1 cellular context compared by ENCODE assay signal in the genomic region with DNA sequence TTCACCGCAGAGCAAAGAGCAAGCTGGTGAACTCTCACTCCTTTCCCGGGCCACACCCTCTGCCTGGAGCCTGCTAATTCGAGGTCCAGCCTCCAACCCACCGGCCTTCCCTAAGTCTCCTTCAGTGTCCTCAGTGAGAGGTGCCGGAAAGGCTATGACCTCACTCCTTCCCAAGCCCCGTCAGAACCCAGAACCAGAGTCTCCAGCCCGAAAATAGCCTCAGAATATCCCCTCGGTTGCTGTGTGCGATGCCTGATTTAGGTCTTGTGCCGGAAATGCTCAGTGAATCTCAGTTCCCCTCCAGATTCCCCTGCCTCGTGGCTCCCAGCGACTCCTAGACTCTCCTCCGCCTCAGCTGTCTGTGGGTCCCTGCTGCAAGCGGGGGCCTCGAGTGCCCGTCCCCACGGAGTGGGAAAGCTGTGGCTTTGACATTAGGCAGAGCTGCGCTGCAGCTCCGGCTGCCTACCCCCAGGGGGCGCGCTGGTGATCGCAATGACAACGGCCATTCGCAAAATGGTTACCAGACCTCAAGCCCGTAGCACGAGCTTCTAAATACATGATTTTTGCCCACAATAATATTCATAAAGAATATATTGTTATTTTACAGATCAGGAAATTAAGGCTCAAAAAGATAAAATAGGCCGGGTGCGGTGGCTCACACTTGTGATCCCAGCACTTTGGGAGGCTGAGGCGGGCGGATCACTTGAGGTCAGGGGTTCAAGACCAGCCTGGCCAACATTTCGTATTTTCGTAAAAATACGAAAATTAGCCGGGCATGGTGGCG.
TF ChIP-seq lines count a peak whose summit lies in the region.

No MANE protein-coding gene starts in this region.

TF ChIP-seq in K562, 482 proteins besides CTCF, POLR2A, EP300 and RAD21 (continued from another document and continues in another):
- TF ChIP-seq, protein P1, sequence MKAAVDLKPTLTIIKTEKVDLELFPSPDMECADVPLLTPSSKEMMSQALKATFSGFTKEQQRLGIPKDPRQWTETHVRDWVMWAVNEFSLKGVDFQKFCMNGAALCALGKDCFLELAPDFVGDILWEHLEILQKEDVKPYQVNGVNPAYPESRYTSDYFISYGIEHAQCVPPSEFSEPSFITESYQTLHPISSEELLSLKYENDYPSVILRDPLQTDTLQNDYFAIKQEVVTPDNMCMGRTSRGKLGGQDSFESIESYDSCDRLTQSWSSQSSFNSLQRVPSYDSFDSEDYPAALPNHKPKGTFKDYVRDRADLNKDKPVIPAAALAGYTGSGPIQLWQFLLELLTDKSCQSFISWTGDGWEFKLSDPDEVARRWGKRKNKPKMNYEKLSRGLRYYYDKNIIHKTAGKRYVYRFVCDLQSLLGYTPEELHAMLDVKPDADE (conservative IDR thresholded peaks at IDR 0.05; ENCODE audit: control insufficient read depth, low read depth, low read length) = no peak
- TF ChIP-seq THAP7 (CRISPR knock-in tag; IDR thresholded peaks at IDR 0.05) = no peak
- no peak for TF ChIP-seq BRF1 (IDR thresholded peaks at IDR 0.05; ENCODE audit: borderline replicate concordance, extremely low read depth, insufficient read length)
- TF ChIP-seq SMARCC2 (IDR thresholded peaks at IDR 0.05; ENCODE audit: low read depth) = no peak
- TF ChIP-seq, protein P2, sequence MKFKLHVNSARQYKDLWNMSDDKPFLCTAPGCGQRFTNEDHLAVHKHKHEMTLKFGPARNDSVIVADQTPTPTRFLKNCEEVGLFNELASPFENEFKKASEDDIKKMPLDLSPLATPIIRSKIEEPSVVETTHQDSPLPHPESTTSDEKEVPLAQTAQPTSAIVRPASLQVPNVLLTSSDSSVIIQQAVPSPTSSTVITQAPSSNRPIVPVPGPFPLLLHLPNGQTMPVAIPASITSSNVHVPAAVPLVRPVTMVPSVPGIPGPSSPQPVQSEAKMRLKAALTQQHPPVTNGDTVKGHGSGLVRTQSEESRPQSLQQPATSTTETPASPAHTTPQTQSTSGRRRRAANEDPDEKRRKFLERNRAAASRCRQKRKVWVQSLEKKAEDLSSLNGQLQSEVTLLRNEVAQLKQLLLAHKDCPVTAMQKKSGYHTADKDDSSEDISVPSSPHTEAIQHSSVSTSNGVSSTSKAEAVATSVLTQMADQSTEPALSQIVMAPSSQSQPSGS (CRISPR knock-in tag; IDR thresholded peaks at IDR 0.05) = no peak
- TF ChIP-seq KLF13 (tag; IDR thresholded peaks at IDR 0.05; ENCODE audit: borderline replicate concordance, low read depth) = no peak
- TF ChIP-seq SMC3 (conservative IDR thresholded peaks at IDR 0.05; ENCODE audit: insufficient read depth, low read depth, low read length) = peak; percentile 84
- no peak for TF ChIP-seq KLF10 (CRISPR knock-in tag; IDR thresholded peaks at IDR 0.05)
- no peak for TF ChIP-seq ZC3H4 (CRISPR knock-in tag; IDR thresholded peaks at IDR 0.05; ENCODE audit: borderline replicate concordance)
- TF ChIP-seq, protein P3, sequence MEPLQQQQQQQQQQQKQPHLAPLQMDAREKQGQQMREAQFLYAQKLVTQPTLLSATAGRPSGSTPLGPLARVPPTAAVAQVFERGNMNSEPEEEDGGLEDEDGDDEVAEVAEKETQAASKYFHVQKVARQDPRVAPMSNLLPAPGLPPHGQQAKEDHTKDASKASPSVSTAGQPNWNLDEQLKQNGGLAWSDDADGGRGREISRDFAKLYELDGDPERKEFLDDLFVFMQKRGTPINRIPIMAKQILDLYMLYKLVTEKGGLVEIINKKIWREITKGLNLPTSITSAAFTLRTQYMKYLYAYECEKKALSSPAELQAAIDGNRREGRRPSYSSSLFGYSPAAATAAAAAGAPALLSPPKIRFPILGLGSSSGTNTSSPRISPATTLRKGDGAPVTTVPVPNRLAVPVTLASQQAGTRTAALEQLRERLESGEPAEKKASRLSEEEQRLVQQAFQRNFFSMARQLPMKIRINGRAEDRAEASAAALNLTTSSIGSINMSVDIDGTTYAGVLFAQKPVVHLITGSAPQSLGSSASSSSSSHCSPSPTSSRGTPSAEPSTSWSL (CRISPR knock-in tag; IDR thresholded peaks at IDR 0.05; ENCODE audit: borderline replicate concordance) = 0 out of 2 replicates have a peak, but pooled peaks have one; percentile 11
- no peak for TF ChIP-seq SPI1 (IDR thresholded peaks at IDR 0.05; ENCODE audit: borderline replicate concordance, low read depth, low read length)
- TF ChIP-seq, protein P4, sequence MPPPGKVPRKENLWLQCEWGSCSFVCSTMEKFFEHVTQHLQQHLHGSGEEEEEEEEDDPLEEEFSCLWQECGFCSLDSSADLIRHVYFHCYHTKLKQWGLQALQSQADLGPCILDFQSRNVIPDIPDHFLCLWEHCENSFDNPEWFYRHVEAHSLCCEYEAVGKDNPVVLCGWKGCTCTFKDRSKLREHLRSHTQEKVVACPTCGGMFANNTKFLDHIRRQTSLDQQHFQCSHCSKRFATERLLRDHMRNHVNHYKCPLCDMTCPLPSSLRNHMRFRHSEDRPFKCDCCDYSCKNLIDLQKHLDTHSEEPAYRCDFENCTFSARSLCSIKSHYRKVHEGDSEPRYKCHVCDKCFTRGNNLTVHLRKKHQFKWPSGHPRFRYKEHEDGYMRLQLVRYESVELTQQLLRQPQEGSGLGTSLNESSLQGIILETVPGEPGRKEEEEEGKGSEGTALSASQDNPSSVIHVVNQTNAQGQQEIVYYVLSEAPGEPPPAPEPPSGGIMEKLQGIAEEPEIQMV (tag; conservative IDR thresholded peaks at IDR 0.05; ENCODE audit: low read depth) = no peak
- TF ChIP-seq MAZ (CRISPR knock-in tag; conservative IDR thresholded peaks at IDR 0.05 in 1 of 2, IDR thresholded peaks at IDR 0.05 in 1 of 2) = peak; percentile 28 to 77; a peak in 2 of 4 replicates
- TF ChIP-seq TAF15 (IDR thresholded peaks at IDR 0.05; ENCODE audit: low read depth, low read length) = no peak
- TF ChIP-seq RFX7 (CRISPR knock-in tag; IDR thresholded peaks at IDR 0.05) = no peak
- no peak for TF ChIP-seq DIDO1 (tag; IDR thresholded peaks at IDR 0.05; ENCODE audit: low read depth)
- no peak for TF ChIP-seq GABPB1 (CRISPR knock-in tag; IDR thresholded peaks at IDR 0.05)
- no peak for TF ChIP-seq FIP1L1 (IDR thresholded peaks at IDR 0.05; ENCODE audit: low read depth, low read length, poor library complexity, severe bottlenecking)
- no peak for TF ChIP-seq ZNF124 (CRISPR knock-in tag; IDR thresholded peaks at IDR 0.05)
- no peak for TF ChIP-seq CCNT2 (IDR thresholded peaks at IDR 0.05; ENCODE audit: borderline replicate concordance, extremely low read depth, insufficient read length, low read depth, low read length)
- TF ChIP-seq, protein P5, sequence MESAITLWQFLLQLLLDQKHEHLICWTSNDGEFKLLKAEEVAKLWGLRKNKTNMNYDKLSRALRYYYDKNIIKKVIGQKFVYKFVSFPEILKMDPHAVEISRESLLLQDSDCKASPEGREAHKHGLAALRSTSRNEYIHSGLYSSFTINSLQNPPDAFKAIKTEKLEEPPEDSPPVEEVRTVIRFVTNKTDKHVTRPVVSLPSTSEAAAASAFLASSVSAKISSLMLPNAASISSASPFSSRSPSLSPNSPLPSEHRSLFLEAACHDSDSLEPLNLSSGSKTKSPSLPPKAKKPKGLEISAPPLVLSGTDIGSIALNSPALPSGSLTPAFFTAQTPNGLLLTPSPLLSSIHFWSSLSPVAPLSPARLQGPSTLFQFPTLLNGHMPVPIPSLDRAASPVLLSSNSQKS (CRISPR knock-in tag; IDR thresholded peaks at IDR 0.05) = no peak
- TF ChIP-seq KLF6 (CRISPR knock-in tag; IDR thresholded peaks at IDR 0.05; ENCODE audit: borderline replicate concordance) = no peak
- no peak for TF ChIP-seq LEF1 (IDR thresholded peaks at IDR 0.05)
- TF ChIP-seq ZNF699 (CRISPR knock-in tag; IDR thresholded peaks at IDR 0.05; ENCODE audit: insufficient replicate concordance) = no peak
- no peak for TF ChIP-seq PPARD (CRISPR knock-in tag; IDR thresholded peaks at IDR 0.05)
- TF ChIP-seq SIN3A (IDR thresholded peaks at IDR 0.05; ENCODE audit: borderline replicate concordance in 2 of 2, control insufficient read depth in 1 of 2, low read depth in 2 of 2, low read length in 2 of 2) = no peak
- TF ChIP-seq ESRRA (IDR thresholded peaks at IDR 0.05; ENCODE audit: borderline replicate concordance, low read depth) = peak; percentile 58; the same call in 1 of the 2 replicates
- TF ChIP-seq MLLT1 (IDR thresholded peaks at IDR 0.05) = peak in 1 of 2 experiments; percentile 49; a peak in 1 of 4 replicates
- no peak for TF ChIP-seq PRPF4 (IDR thresholded peaks at IDR 0.05; ENCODE audit: insufficient read depth, low read depth, low read length, poor library complexity, severe bottlenecking)
- no peak for TF ChIP-seq HMG20A (CRISPR knock-in tag; conservative IDR thresholded peaks at IDR 0.05)
- TF ChIP-seq PTTG1 (tag; IDR thresholded peaks at IDR 0.05; ENCODE audit: low read depth) = no peak
- TF ChIP-seq PURB (CRISPR knock-in tag; IDR thresholded peaks at IDR 0.05; ENCODE audit: low read depth) = no peak
- no peak for TF ChIP-seq ZNF717 (CRISPR knock-in tag; IDR thresholded peaks at IDR 0.05)
- TF ChIP-seq, protein P6, sequence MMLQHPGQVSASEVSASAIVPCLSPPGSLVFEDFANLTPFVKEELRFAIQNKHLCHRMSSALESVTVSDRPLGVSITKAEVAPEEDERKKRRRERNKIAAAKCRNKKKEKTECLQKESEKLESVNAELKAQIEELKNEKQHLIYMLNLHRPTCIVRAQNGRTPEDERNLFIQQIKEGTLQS (IDR thresholded peaks at IDR 0.05) = peak; percentile 24; the same call in 1 of the 2 replicates
- TF ChIP-seq, protein P6 (CRISPR knock-in tag; conservative IDR thresholded peaks at IDR 0.05) = no peak; the same call in none of the 2 replicates
- TF ChIP-seq ZNF764 (CRISPR knock-in tag; IDR thresholded peaks at IDR 0.05; ENCODE audit: low read depth) = peak; percentile 97
- TF ChIP-seq ZNF311 (CRISPR knock-in tag; IDR thresholded peaks at IDR 0.05) = no peak
- no peak for TF ChIP-seq ZNF12 (CRISPR knock-in tag; IDR thresholded peaks at IDR 0.05)
- no peak for TF ChIP-seq BRD4 (IDR thresholded peaks at IDR 0.05)
- TF ChIP-seq ZNF146 (CRISPR knock-in tag; IDR thresholded peaks at IDR 0.05; ENCODE audit: unreplicated experiment) = no peak
- 0 out of 2 replicates have a peak, but pooled peaks have one; percentile 22 for TF ChIP-seq MYNN (IDR thresholded peaks at IDR 0.05)
- TF ChIP-seq MYNN (CRISPR knock-in tag; IDR thresholded peaks at IDR 0.05) = no peak
- no peak for TF ChIP-seq RERE (CRISPR knock-in tag; IDR thresholded peaks at IDR 0.05; ENCODE audit: borderline replicate concordance)
